Comparison of ENCODE assay signal across 1 cellular context in genomic region chrX:124737771-124738170, GRCh38.
TF ChIP-seq lines count a peak whose summit lies in the region.

No MANE protein-coding gene starts in this region.

TF ChIP-seq in H1, 55 proteins besides CTCF, POLR2A, EP300 and RAD21:
- TF ChIP-seq BRCA1 (IDR thresholded peaks at IDR 0.05; ENCODE audit: low read depth, low read length) (no peak), NANOG (IDR thresholded peaks at IDR 0.05; ENCODE audit: insufficient read depth, low read depth, low read length, poor library complexity, severe bottlenecking) (no peak), SP2 (IDR thresholded peaks at IDR 0.05; ENCODE audit: low read length) (no peak)
